9 cellular contexts compared by ENCODE assay signal in genomic region chr6:33412140-33413009, GRCh38. TPM values are rescaled to one million over a fixed set of nuclear protein-coding genes. Genes with fewer than 3 reads are reported as not detected.
DNase-seq lines count a peak whose midpoint lies in the region; ATAC-seq lines count a peak whose summit lies in the region.
"Had no signal": no experiment of that assay in that cellular context is flagged by ENCODE, and none has a peak within 500 bp of the region (broad histone marks: within the 10 kb centered on the region; RNA-seq: fewer than 3 reads in every experiment).

No MANE protein-coding gene starts in this region.

- peak overlapping the region in 1 of 2 donors; percentile 88 for H3K4me3 ChIP-seq in stomach smooth muscle (ENCODE audit: low read length in 2 of 2)

- H3K9me3 Mint-ChIP-seq in activated CD4-positive, alpha-beta T cell treated with anti-CD3 and anti-CD28 coated beads, Interleukin-2, amount 10 ng/mL, durations not matched to agents 7 days and 5 days: no peaks in the 10 kb centered on the region
- no peaks in the 10 kb centered on the region for H3K9me3 Mint-ChIP-seq in effector memory CD8-positive, alpha-beta T cell

- peaks cover 53% of the 10 kb centered on the region for H3K4me1 ChIP-seq in stomach smooth muscle (ENCODE audit: control insufficient read depth, insufficient read depth, low read length)

- peaks cover 48% of the 10 kb centered on the region for H3K36me3 Mint-ChIP-seq in activated CD4-positive, alpha-beta T cell treated with anti-CD3 and anti-CD28 coated beads, Interleukin-2, amount 10 ng/mL, durations not matched to agents 7 days and 5 days (ENCODE audit: low read depth)
- peaks cover 73% of the 10 kb centered on the region for H3K36me3 Mint-ChIP-seq in effector memory CD8-positive, alpha-beta T cell (ENCODE audit: insufficient read depth)

- H3K27ac ChIP-seq in stomach smooth muscle (ENCODE audit: low read length): peak overlapping the region; percentile 18

- H3K27ac Mint-ChIP-seq in activated CD4-positive, alpha-beta T cell treated with anti-CD3 and anti-CD28 coated beads, Interleukin-2, amount 10 ng/mL, durations not matched to agents 7 days and 5 days: peak overlapping the region; percentile 82
- H3K27ac Mint-ChIP-seq in effector memory CD8-positive, alpha-beta T cell: peak overlapping the region; percentile 97 to 100

- peaks cover 71% of the 10 kb centered on the region for H3K4me1 Mint-ChIP-seq in activated CD4-positive, alpha-beta T cell treated with anti-CD3 and anti-CD28 coated beads, Interleukin-2, amount 10 ng/mL, durations not matched to agents 7 days and 5 days
- peaks cover 59 to 67% of the 10 kb centered on the region in 2 donors for H3K4me1 Mint-ChIP-seq in effector memory CD8-positive, alpha-beta T cell (ENCODE audit: low read depth in 2 of 2)

- no peaks in the 10 kb centered on the region for H3K27me3 ChIP-seq in stomach smooth muscle (ENCODE audit: control insufficient read depth in 1 of 2, insufficient read depth in 2 of 2, low read length in 2 of 2)

- peak overlapping the region; percentile 36 to 93 for H3K9ac ChIP-seq in stomach smooth muscle (ENCODE audit: low read length in 2 of 2)

- POLR2A ChIA-PET in activated CD4-positive, alpha-beta T cell treated with anti-CD3 and anti-CD28 coated beads, Interleukin-2, amount 10 ng/mL, durations not matched to agents 7 days and 5 days (lab: Charles Lee): no interaction called here

- no peak for ATAC-seq in effector memory CD8-positive, alpha-beta T cell (replicated peaks)

- DNase-seq in activated CD4-positive, alpha-beta T cell treated with anti-CD3 and anti-CD28 coated beads, Interleukin-2, amount 10 ng/mL, durations not matched to agents 7 days and 5 days: no peak
- DNase-seq in activated CD4-positive, alpha-beta T cell treated with anti-CD3 and anti-CD28 coated beads for 1 hour: no peak
- no peak for DNase-seq in effector memory CD8-positive, alpha-beta T cell
- DNase-seq in DMS79 (lab: John Stamatoyannopoulos, UW) (no peak), COLO668 (lab: John Stamatoyannopoulos, UW; ENCODE audit: unreplicated experiment) (no peak)
- DNase-seq: activated CD4-positive, alpha-beta T cell treated with anti-CD3 and anti-CD28 coated beads for 48 hours; NCI-H2081 treated with DMSO at 0.1 percent for 48 hours; nucleus accumbens had no signal

- H3K4me3 Mint-ChIP-seq in activated CD4-positive, alpha-beta T cell treated with anti-CD3 and anti-CD28 coated beads, Interleukin-2, amount 10 ng/mL, durations not matched to agents 7 days and 5 days: peak overlapping the region; percentile 55
- H3K4me3 Mint-ChIP-seq in effector memory CD8-positive, alpha-beta T cell: peak overlapping the region; percentile 85 to 89

- H3K36me3 ChIP-seq in stomach smooth muscle (ENCODE audit: control insufficient read depth in 2 of 2, insufficient read depth in 2 of 2, low read length in 2 of 2): peaks cover 30 to 39% of the 10 kb centered on the region in 2 donors

- CTCF ChIA-PET in activated CD4-positive, alpha-beta T cell treated with anti-CD3 and anti-CD28 coated beads, Interleukin-2, amount 10 ng/mL, durations not matched to agents 7 days and 5 days (lab: Charles Lee): interaction anchor here (1.1 kb wide), 1 partner anchor 16 kb away, joined by 3 read pairs; no protein-coding TSS in a partner anchor

- H3K27me3 Mint-ChIP-seq in activated CD4-positive, alpha-beta T cell treated with anti-CD3 and anti-CD28 coated beads, Interleukin-2, amount 10 ng/mL, durations not matched to agents 7 days and 5 days: no peaks in the 10 kb centered on the region
- H3K27me3 Mint-ChIP-seq in effector memory CD8-positive, alpha-beta T cell: no peaks in the 10 kb centered on the region

- no peaks in the 10 kb centered on the region for H3K9me3 ChIP-seq in stomach smooth muscle (ENCODE audit: control insufficient read depth in 2 of 2, low read length in 2 of 2)

RNA-seq across cellular contexts. Expression of gene PHF1, which starts 1.6 kb away (rescaled TPM):
- total RNA-seq in activated CD4-positive, alpha-beta T cell treated with anti-CD3 and anti-CD28 coated beads, Interleukin-2, amount 10 ng/mL, durations not matched to agents 7 days and 5 days: 10 to 100 TPM; 34.2 to 37.7 TPM

RNA-seq across cellular contexts. Expression of gene CUTA, which starts 5.5 kb away (rescaled TPM):
- total RNA-seq in activated CD4-positive, alpha-beta T cell treated with anti-CD3 and anti-CD28 coated beads, Interleukin-2, amount 10 ng/mL, durations not matched to agents 7 days and 5 days: 100 to 1,000 TPM; 191 to 207 TPM

RNA-seq across cellular contexts. Expression of gene SYNGAP1, which starts 7.5 kb away (rescaled TPM):
- 10 to 100 TPM; 42.9 to 44.9 TPM for total RNA-seq in activated CD4-positive, alpha-beta T cell treated with anti-CD3 and anti-CD28 coated beads, Interleukin-2, amount 10 ng/mL, durations not matched to agents 7 days and 5 days

RNA-seq across cellular contexts. Expression of gene KIFC1, which starts 20.8 kb away (rescaled TPM):
- 100 to 1,000 TPM; 157 to 167 TPM for total RNA-seq in activated CD4-positive, alpha-beta T cell treated with anti-CD3 and anti-CD28 coated beads, Interleukin-2, amount 10 ng/mL, durations not matched to agents 7 days and 5 days

RNA-seq across cellular contexts. Expression of gene ZBTB9, which starts 42.0 kb away (rescaled TPM):
- total RNA-seq in activated CD4-positive, alpha-beta T cell treated with anti-CD3 and anti-CD28 coated beads, Interleukin-2, amount 10 ng/mL, durations not matched to agents 7 days and 5 days: 1 to 10 TPM; 9.0 to 9.9 TPM
